Comparison of ENCODE assay signal across 8 cellular contexts in genomic region chr19:5805465-5806132, GRCh38. TPM values are rescaled to one million over a fixed set of nuclear protein-coding genes. Genes with fewer than 3 reads are reported as not detected.
DNase-seq lines count a peak whose midpoint lies in the region; ATAC-seq and TF ChIP-seq lines count a peak whose summit lies in the region.

No MANE protein-coding gene starts in this region.

- H3K4me3 Mint-ChIP-seq in mesothelial cell of epicardium = peak overlapping the region; percentile 51

- peaks cover 4 to 31% (median 22%) of the 10 kb centered on the region in 4 donors for H3K4me1 ChIP-seq in transverse colon

- peak overlapping the region; percentile 35 to 54 (median 45) for H3K4me3 ChIP-seq in transverse colon

- peaks cover 46% of the 10 kb centered on the region for H3K27me3 Mint-ChIP-seq in mesothelial cell of epicardium (ENCODE audit: low read depth)

- H3K9me3 Mint-ChIP-seq in mesothelial cell of epicardium = no peaks in the 10 kb centered on the region

- DNase-seq in NCI-H2196 (lab: John Stamatoyannopoulos, UW; ENCODE audit: unreplicated experiment) = peak; percentile 85
- DNase-seq in activated CD4-positive, alpha-beta T cell treated with anti-CD3 and anti-CD28 coated beads for 4 hours = peak; percentile 56 to 70
- peak; percentile 64 for DNase-seq in effector CD8-positive, alpha-beta T cell (lab: John Stamatoyannopoulos, UW)
- peak; percentile 61 to 82 for DNase-seq in mesothelial cell of epicardium (ENCODE audit: low spot score in 2 of 2, unreplicated experiment in 2 of 2)
- peak; percentile 87 for DNase-seq in transverse colon

- no peaks in the 10 kb centered on the region for H3K9me3 ChIP-seq in transverse colon

- H3K27me3 ChIP-seq in transverse colon = peaks cover 30% of the 10 kb centered on the region

- intact Hi-C loops in transverse colon (cut with DNase I; ENCODE audit: low total_unique reads) = loop anchor here (2.0 kb wide), 1 partner anchor 87 kb away; no protein-coding TSS in a partner anchor

- no peaks in the 10 kb centered on the region for H3K36me3 ChIP-seq in transverse colon

- peaks cover 20% of the 10 kb centered on the region for H3K4me1 Mint-ChIP-seq in mesothelial cell of epicardium

- in situ Hi-C loops in transverse colon (cut with MboI; ENCODE audit: low pct_ligation_motif_present in 1 of 4, low pct_unique_long_range_greater_than_20kb in 1 of 4, low sequenced_read_pairs in 3 of 4) = loop anchor here in 3 of 4 donors (10.0 kb wide), 3 partner anchors 79 to 219 kb away; no protein-coding TSS in a partner anchor

- WGBS in transverse colon (ENCODE audit: low coverage in 1 of 2), 2 donors = 2% methylated on average over 40 of the region's 46 CpGs; no CpG with 5 or more reads in 1 of the 2 donors

- H3K27ac ChIP-seq in 22Rv1 (no peak overlapping the region), transverse colon (peak overlapping the region; percentile 64 to 87 (median 76))

- peak; percentile 46 for TF ChIP-seq EP300 in transverse colon (IDR thresholded peaks at IDR 0.05; ENCODE audit: low read depth)

- TF ChIP-seq CTCF in 22Rv1 (IDR thresholded peaks at IDR 0.05) = peak; percentile 88
- TF ChIP-seq CTCF in GM12873 (IDR thresholded peaks at IDR 0.05; ENCODE audit: insufficient read depth, low read depth, low read length, missing control alignments) = peak; percentile 51
- peak; percentile 79 for TF ChIP-seq CTCF in mesothelial cell of epicardium (IDR thresholded peaks at IDR 0.05; ENCODE audit: unreplicated experiment)
- peak; percentile 83 to 92 (median 88) for TF ChIP-seq CTCF in transverse colon (IDR thresholded peaks at IDR 0.05)

- ATAC-seq in GM18870 (IDR thresholded peaks at IDR 0.05; ENCODE audit: unreplicated experiment) = no peak

- TF ChIP-seq POLR2A in transverse colon (IDR thresholded peaks at IDR 0.05) = peak; percentile 10

- no peak overlapping the region for H3K27ac Mint-ChIP-seq in mesothelial cell of epicardium

- no peaks in the 10 kb centered on the region for H3K36me3 Mint-ChIP-seq in mesothelial cell of epicardium

RNA-seq across cellular contexts. Expression of gene NRTN, which starts 0.7 kb away (rescaled TPM):
- total RNA-seq in mesothelial cell of epicardium (1.7 to 2.8 TPM (median 2.4 TPM) in 3 replicates), transverse colon (1 to 10 TPM in 3 of 4 donors, under 1 TPM in 1; 0.82 to 3.8 (median 1.5) TPM)

RNA-seq across cellular contexts. Expression of gene DUS3L, which starts 14.6 kb away (rescaled TPM):
- total RNA-seq in mesothelial cell of epicardium (54.0 to 61.1 TPM (median 56.9 TPM) in 3 replicates), transverse colon (10 to 100 TPM; 28.3 to 86.6 (median 56.6) TPM)

RNA-seq across cellular contexts. Expression of gene PRR22, which starts 21.1 kb away (rescaled TPM):
- total RNA-seq in mesothelial cell of epicardium (5.4 to 6.0 TPM (median 5.9 TPM) in 3 replicates), transverse colon (10 to 100 TPM in 1 of 4 donors, 1 to 10 TPM in 3; 1.1 to 10.5 (median 1.6) TPM)

RNA-seq across cellular contexts. Expression of gene FUT6, which starts 33.9 kb away (rescaled TPM):
- 0.32 TPM in 1 of 3 replicates, not detected in the others for total RNA-seq in mesothelial cell of epicardium
- 100 to 1,000 TPM in 2 of 4 donors, 10 to 100 TPM in 2; 71.9 to 251 (median 115) TPM for total RNA-seq in transverse colon

RNA-seq across cellular contexts. Expression of gene FUT3, which starts 45.6 kb away (rescaled TPM):
- total RNA-seq in mesothelial cell of epicardium = 0.49 to 1.1 TPM (median 0.90 TPM) in 3 replicates
- total RNA-seq in transverse colon = 100 to 1,000 TPM; 180 to 222 (median 191) TPM
